8 cellular contexts compared by ENCODE assay signal in the genomic region with DNA sequence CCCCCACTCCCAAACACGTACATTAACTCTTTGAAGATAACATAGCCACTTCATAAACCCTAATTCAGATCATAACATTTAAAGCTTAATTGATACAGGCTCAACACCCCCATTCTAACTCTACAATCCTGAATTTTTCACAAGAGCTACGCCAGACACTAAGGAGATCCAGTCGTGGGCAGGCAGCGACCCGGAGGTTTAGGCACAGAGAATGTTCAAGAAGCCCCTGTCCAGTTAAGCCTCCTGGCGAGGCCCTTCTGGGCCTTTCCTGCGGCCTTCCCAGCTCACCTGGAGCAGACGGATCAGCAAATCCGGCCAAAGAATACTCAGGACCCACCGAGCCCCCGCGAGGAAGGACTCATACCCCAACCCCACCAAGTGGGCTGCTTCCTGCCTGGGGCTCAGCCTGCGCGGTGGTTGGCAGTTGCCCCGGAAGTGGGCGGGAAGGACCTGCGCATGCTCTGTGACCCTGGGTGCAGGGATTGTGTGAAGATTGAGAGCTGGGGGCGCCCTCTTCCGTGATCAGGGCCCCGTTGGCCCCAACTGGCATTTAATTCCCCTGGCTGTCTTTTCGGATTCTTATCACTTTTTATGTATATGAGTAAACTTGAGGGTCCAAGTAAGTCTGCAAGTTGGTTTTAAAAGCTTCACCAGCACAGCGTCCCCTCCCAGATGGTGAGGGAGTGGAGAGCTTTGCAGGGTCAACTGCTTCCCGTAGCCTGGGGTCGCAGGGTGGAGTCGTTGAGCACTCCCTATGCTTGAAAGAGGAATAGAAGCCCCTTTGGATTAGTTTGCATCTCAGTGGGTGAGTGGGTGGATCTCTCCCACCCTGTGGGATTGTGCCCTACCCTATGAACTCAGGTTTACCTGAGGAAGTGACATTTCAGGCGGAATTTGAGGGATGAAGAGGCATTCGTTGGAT. TPM values are rescaled to one million over a fixed set of nuclear protein-coding genes. Genes with fewer than 3 reads are reported as not detected.
DNase-seq lines count a peak whose midpoint lies in the region; ATAC-seq and TF ChIP-seq lines count a peak whose summit lies in the region.

A gene (minus strand): TSS at position 415 of the 922 bp plus-strand sequence. CDS start 7,655 bp downstream, outside the sequence.

- H3K4me1 ChIP-seq in cardiac muscle cell (ENCODE audit: low read depth) (no peaks in the 10 kb centered on the region), skeletal muscle tissue (ENCODE audit: control insufficient read depth in 3 of 3, insufficient read depth in 3 of 3, low read length in 3 of 3) (no peaks in the 10 kb centered on the region)

- H3K27ac ChIP-seq in cardiac muscle cell (peak within 1 kb of the TSS; percentile 66), skeletal muscle tissue (ENCODE audit: low read depth, low read length) (no peak within 1 kb of the TSS)

- H3K36me3 ChIP-seq in cardiac muscle cell, result no peaks in the 10 kb centered on the region
- H3K36me3 ChIP-seq in skeletal muscle tissue (ENCODE audit: control insufficient read depth in 3 of 3, insufficient read depth in 3 of 3, low read length in 3 of 3), result no peaks in the 10 kb centered on the region

- H3K4me3 ChIP-seq in AG10803 (ENCODE audit: low read length) (peak within 1 kb of the TSS; percentile 86), cardiac muscle cell (peak within 1 kb of the TSS; percentile 71), skeletal muscle tissue (ENCODE audit: low read length in 3 of 3) (peak within 1 kb of the TSS in 2 of 3 donors; percentile 54 to 55)

- TF ChIP-seq CTCF in AG10803 (conservative IDR thresholded peaks at IDR 0.05; ENCODE audit: low read length) (peak; percentile 33), cardiac muscle cell (IDR thresholded peaks at IDR 0.05; ENCODE audit: low read depth, low read length) (peak; percentile 26)

- peak; percentile 60 for DNase-seq in AG10803 (ENCODE audit: low read depth)
- DNase-seq in HT1080 (ENCODE audit: low read depth), result peak; percentile 70
- DNase-seq in activated effector memory CD4-positive, alpha-beta T cell treated with Interleukin-2 at 50 U/mL for 16 hours, result peak; percentile 8
- peak; percentile 64 to 76 for DNase-seq in cardiac muscle cell (ENCODE audit: low read depth in 1 of 2, low spot score in 1 of 2)
- no peak for DNase-seq in inferior parietal cortex (ENCODE audit: extremely low spot score)
- DNase-seq in Kasumi-1 (lab: John Stamatoyannopoulos, UW), result no peak

- H3K9me3 ChIP-seq in cardiac muscle cell (ENCODE audit: low read depth), result no peaks in the 10 kb centered on the region
- H3K9me3 ChIP-seq in skeletal muscle tissue (ENCODE audit: control insufficient read depth in 3 of 3, low read length in 3 of 3), result no peaks in the 10 kb centered on the region

- peak; percentile 100 for ATAC-seq in GM19467 (IDR thresholded peaks at IDR 0.05; ENCODE audit: unreplicated experiment)

- no peaks in the 10 kb centered on the region for H3K27me3 ChIP-seq in cardiac muscle cell
- peaks cover 0 to 2% (median 0%) of the 10 kb centered on the region in 3 donors for H3K27me3 ChIP-seq in skeletal muscle tissue (ENCODE audit: control insufficient read depth in 3 of 3, insufficient read depth in 3 of 3, low read length in 3 of 3)

- H3K9ac ChIP-seq in skeletal muscle tissue (ENCODE audit: low read depth in 1 of 3, low read length in 3 of 3), result no peak within 1 kb of the TSS

RNA-seq across cellular contexts. Expression of the gene that starts here (rescaled TPM):
- 2.4 and 3.9 TPM in 2 replicates for total RNA-seq in HT1080 (2014; rRNA removed; shearing (Covaris generic))
- 2.3 and 2.9 TPM in 2 replicates for polyA plus RNA-seq in HT1080 (2015; cell fraction: cytosol; rRNA removed)
- polyA plus RNA-seq in HT1080 (2015; cell fraction: nucleus; rRNA removed), result 2.3 and 2.9 TPM in 2 replicates
- 1.9 and 2.2 TPM in 2 replicates for total RNA-seq in cardiac muscle cell
- 1.4 and 1.6 TPM in 2 replicates for polyA plus RNA-seq in cardiac muscle cell
- 2.6 TPM for total RNA-seq in skeletal muscle tissue

Comparison
In these comparisons a context has a peak if more than half of its experiments do, and no peak if none do; other contexts are left out.
1. DNase-seq: peak in AG10803 (single experiment), HT1080 (single experiment), activated effector memory CD4-positive, alpha-beta T cell treated with Interleukin-2 at 50 U/mL for 16 hours (single experiment) and cardiac muscle cell (2 of 2); none in inferior parietal cortex (single experiment) and Kasumi-1 (0 of 2).
2. Peak in every context shown above with its lines, with median percentiles within 50 percentile points of each other: H3K4me3 ChIP-seq.